23 cellular contexts compared by ENCODE assay signal in the genomic region with DNA sequence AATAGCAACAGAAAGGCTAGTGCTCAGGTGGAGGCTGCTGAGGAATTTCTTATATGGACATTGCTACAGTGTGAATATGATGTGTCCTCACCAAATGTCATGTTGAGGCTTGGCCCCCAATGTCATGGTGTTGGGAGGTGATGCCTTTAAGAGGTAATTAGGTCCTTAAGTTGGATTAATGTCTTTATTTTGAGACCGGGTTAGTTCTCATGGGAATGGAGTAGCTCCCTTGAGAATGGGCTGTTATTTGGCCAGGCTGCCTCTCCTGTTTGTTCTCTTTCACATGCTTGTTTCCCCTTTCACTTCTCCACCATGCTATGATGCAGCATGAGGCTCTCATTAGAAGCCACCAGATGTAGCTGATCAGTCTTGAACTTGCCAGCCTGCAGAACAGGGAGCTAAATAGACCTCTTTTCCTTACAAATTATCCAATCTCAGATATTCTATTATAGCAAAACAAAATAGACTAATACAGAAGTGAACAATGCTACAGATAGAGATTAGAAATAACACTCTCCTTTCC.
A peak's percentile ranks its signal among the peaks of the same experiment; 100 is the strongest.
DNase-seq lines count a peak whose midpoint lies in the region; ATAC-seq and TF ChIP-seq lines count a peak whose summit lies in the region.
"Had no signal": no experiment of that assay in that cellular context is flagged by ENCODE, and none has a peak within 500 bp of the region (broad histone marks: within the 10 kb centered on the region; RNA-seq: fewer than 3 reads in every experiment).

No MANE protein-coding gene starts in this region.

- DNase-seq in left ventricle myocardium inferior, result no peak
- DNase-seq in heart left ventricle, result no peak
- peak; percentile 27 for DNase-seq in RPMI7951 (ENCODE audit: low read depth)
- DNase-seq in fibroblast of mammary gland (ENCODE audit: low read depth), result peak; percentile 54
- no peak for DNase-seq in tibial artery
- DNase-seq in SIG-M5 (lab: John Stamatoyannopoulos, UW), result no peak
- DNase-seq: activated CD8-positive, alpha-beta T cell treated with anti-CD3 and anti-CD28 coated beads for 36 hours; DMS79; GDM1; islet precursor cell; Karpas-422; left ventricle myocardium superior; midbrain; naive thymus-derived CD4-positive, alpha-beta T cell; NCI-H510A treated with DMSO at 0.1 percent for 48 hours; stimulated activated CD4-positive, alpha-beta T cell treated with anti-CD3 and anti-CD28 coated beads, Interleukin-2, amount 100 ng/mL, for 24 hours; stomach had no signal

- ATAC-seq in heart left ventricle (no peak), GM18873 (IDR thresholded peaks at IDR 0.05; ENCODE audit: low FRiP score, unreplicated experiment) (no peak), GM21576 (IDR thresholded peaks at IDR 0.05; ENCODE audit: unreplicated experiment) (no peak)
- ATAC-seq: activated CD8-positive, alpha-beta T cell treated with anti-CD3 and anti-CD28 coated beads for 36 hours; activated T-helper 17 cell treated with anti-CD3 and anti-CD28 coated beads, Interleukin-2, amount 50 U/mL, for 72 hours; HCT116; left ventricle myocardium superior; naive thymus-derived CD4-positive, alpha-beta T cell had no signal

- 57 to 72% (median 65%) methylated on average over 1 of the region's 1 CpG for WGBS in heart left ventricle, 4 donors

- H3K27me3 ChIP-seq in left ventricle myocardium inferior (ENCODE audit: low read depth) (no peaks in the 10 kb centered on the region), heart left ventricle (no peaks in the 10 kb centered on the region), tibial artery (no peaks in the 10 kb centered on the region)
- H3K27me3 ChIP-seq: BLaER1 treated with 17β-estradiol and CSF1 and Interleukin-3, amounts not matched to agents 10 nM and 100 nM; stomach had no signal

- no peaks in the 10 kb centered on the region for H3K36me3 ChIP-seq in left ventricle myocardium inferior
- no peaks in the 10 kb centered on the region for H3K36me3 ChIP-seq in heart left ventricle
- no peaks in the 10 kb centered on the region for H3K36me3 ChIP-seq in tibial artery
- H3K36me3 ChIP-seq: BLaER1 treated with 17β-estradiol and CSF1 and Interleukin-3, amounts not matched to agents 10 nM and 100 nM; stomach had no signal

- TF ChIP-seq POLR2A in heart left ventricle (IDR thresholded peaks at IDR 0.05), result no peak

- H3K4me3 ChIP-seq in left ventricle myocardium inferior (no peak overlapping the region), heart left ventricle (no peak overlapping the region), fibroblast of mammary gland (ENCODE audit: control insufficient read depth, low read depth, low read length) (no peak overlapping the region), tibial artery (no peak overlapping the region)
- H3K4me3 ChIP-seq: BLaER1 treated with 17β-estradiol and CSF1 and Interleukin-3, amounts not matched to agents 10 nM and 100 nM; SK-N-MC; stomach had no signal

- H3K4me1 ChIP-seq in left ventricle myocardium inferior (peaks cover 11% of the 10 kb centered on the region), heart left ventricle (peaks cover 0 to 52% (median 4%) of the 10 kb centered on the region in 12 donors), tibial artery (peaks cover 0 to 75% (median 36%) of the 10 kb centered on the region in 4 donors)
- H3K4me1 ChIP-seq: stomach had no signal

- H3K27ac ChIP-seq in left ventricle myocardium inferior (replicated peaks) (peak overlapping the region; percentile 24), heart left ventricle (peak overlapping the region in 3 of 12 donors; percentile 9 to 27 (median 18)), tibial artery (peak overlapping the region; percentile 63 to 68)
- H3K27ac ChIP-seq: BLaER1 treated with 17β-estradiol and CSF1 and Interleukin-3, amounts not matched to agents 10 nM and 100 nM; SK-N-MC; stomach had no signal

- intact Hi-C loops in left ventricle myocardium inferior (cut with micrococcal nuclease), result no loop called here
- intact Hi-C loops in heart left ventricle (cut with DNase I), result no loop called here
- intact Hi-C loops in tibial artery (cut with DNase I; ENCODE audit: low total_unique reads), result no loop called here

- TF ChIP-seq CTCF in left ventricle myocardium inferior (IDR thresholded peaks at IDR 0.05; ENCODE audit: borderline replicate concordance), result no peak
- TF ChIP-seq CTCF in heart left ventricle (IDR thresholded peaks at IDR 0.05), result no peak
- no peak for TF ChIP-seq CTCF in fibroblast of mammary gland (conservative IDR thresholded peaks at IDR 0.05; ENCODE audit: control insufficient read depth, insufficient read depth, low read depth, low read length)
- TF ChIP-seq CTCF in tibial artery (IDR thresholded peaks at IDR 0.05), result no peak

- H3K9me3 ChIP-seq in left ventricle myocardium inferior (replicated peaks) (no peaks in the 10 kb centered on the region), heart left ventricle (no peaks in the 10 kb centered on the region), tibial artery (no peaks in the 10 kb centered on the region)
- H3K9me3 ChIP-seq: BLaER1 treated with 17β-estradiol and CSF1 and Interleukin-3, amounts not matched to agents 10 nM and 100 nM; stomach had no signal

Comparison
In these comparisons a context has a peak if more than half of its experiments do, and no peak if none do; other contexts are left out.
1. DNase-seq: peak in RPMI7951 (single experiment) and fibroblast of mammary gland (single experiment); none in left ventricle myocardium inferior (single experiment), heart left ventricle (0 of 5), tibial artery (0 of 2) and SIG-M5 (single experiment).